1 cellular context compared by ENCODE assay signal in the genomic region with DNA sequence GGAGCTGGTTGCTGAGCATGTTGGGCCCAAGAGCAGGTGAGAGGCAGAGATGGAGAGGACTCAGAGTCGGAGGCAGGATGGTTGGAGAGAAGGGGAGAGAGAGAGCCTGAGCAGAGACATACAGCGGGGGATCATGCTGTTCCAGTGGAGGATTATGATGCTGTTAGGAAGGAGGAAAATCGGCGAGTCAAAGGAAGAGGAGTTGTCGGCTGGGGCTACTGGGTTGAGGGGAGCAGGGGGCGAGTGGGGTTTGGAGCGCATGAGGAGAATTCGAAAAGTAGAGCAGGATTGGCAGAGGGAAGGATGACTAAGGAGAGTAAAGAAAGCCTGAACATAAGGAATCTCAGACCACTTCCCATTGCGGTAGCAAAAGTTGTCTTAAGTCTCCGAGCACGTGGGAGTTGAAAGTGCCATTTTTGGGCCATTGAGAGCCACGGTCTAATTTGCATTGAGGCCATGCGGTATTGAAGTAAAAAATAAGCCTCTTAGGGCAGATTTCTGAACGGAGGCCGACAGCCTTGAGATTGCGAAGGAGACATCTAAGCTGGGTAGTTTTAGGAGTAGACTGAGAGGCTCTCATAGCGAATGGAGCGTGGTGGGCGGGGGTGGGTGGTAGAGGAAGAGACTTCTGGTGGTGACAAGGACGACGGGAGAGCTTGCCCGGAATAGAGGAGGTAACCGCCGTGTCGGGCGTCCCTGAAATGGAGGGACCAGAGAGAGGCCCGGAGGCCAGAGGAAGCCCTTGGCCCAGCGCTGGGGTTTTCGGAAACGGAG.
TF ChIP-seq lines count a peak whose summit lies in the region.

No MANE protein-coding gene starts in this region.

TF ChIP-seq in K562, 482 proteins besides CTCF, POLR2A, EP300 and RAD21 (continued from another document and continues in another):
- TF ChIP-seq, protein P1, sequence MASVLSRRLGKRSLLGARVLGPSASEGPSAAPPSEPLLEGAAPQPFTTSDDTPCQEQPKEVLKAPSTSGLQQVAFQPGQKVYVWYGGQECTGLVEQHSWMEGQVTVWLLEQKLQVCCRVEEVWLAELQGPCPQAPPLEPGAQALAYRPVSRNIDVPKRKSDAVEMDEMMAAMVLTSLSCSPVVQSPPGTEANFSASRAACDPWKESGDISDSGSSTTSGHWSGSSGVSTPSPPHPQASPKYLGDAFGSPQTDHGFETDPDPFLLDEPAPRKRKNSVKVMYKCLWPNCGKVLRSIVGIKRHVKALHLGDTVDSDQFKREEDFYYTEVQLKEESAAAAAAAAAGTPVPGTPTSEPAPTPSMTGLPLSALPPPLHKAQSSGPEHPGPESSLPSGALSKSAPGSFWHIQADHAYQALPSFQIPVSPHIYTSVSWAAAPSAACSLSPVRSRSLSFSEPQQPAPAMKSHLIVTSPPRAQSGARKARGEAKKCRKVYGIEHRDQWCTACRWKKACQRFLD (CRISPR knock-in tag; IDR thresholded peaks at IDR 0.05) = peak; percentile 76; the same call in 1 of the 2 replicates
- TF ChIP-seq NBN (IDR thresholded peaks at IDR 0.05; ENCODE audit: low read depth) (no peak), ATF1 (CRISPR knock-in tag; IDR thresholded peaks at IDR 0.05) (no peak), ATF1 (tag; IDR thresholded peaks at IDR 0.05) (peak; percentile 9; the same call in 1 of the 2 replicates), TAF15 (IDR thresholded peaks at IDR 0.05; ENCODE audit: low read depth, low read length) (no peak), ZNF589 (CRISPR knock-in tag; IDR thresholded peaks at IDR 0.05; ENCODE audit: low read depth) (peak; percentile 94), TFAM (CRISPR knock-in tag; conservative IDR thresholded peaks at IDR 0.05) (no peak), ZNF764 (CRISPR knock-in tag; IDR thresholded peaks at IDR 0.05; ENCODE audit: low read depth) (no peak), SPI1 (IDR thresholded peaks at IDR 0.05; ENCODE audit: borderline replicate concordance, low read depth, low read length) (peak; percentile 57; the same call in 1 of the 2 replicates), CREBBP (IDR thresholded peaks at IDR 0.05; ENCODE audit: low read depth, low read length) (no peak), SIN3A (IDR thresholded peaks at IDR 0.05; ENCODE audit: borderline replicate concordance in 2 of 2, control insufficient read depth in 1 of 2, low read depth in 2 of 2, low read length in 2 of 2) (no peak), ZNF584 (CRISPR knock-in tag; IDR thresholded peaks at IDR 0.05; ENCODE audit: low read depth) (no peak), RB1 (IDR thresholded peaks at IDR 0.05; ENCODE audit: low read depth) (no peak), KLF16 (IDR thresholded peaks at IDR 0.05) (peak; percentile 61; the same call in 1 of the 2 replicates), HMGN3 (IDR thresholded peaks at IDR 0.05; ENCODE audit: borderline replicate concordance, extremely low read depth, insufficient read length, low read depth, low read length) (no peak), GTF2F1 (IDR thresholded peaks at IDR 0.05; ENCODE audit: low read depth, low read length) (no peak), TEAD1 (CRISPR knock-in tag; IDR thresholded peaks at IDR 0.05) (peak; percentile 52 to 60; a peak in 2 of 4 replicates), MCM5 (IDR thresholded peaks at IDR 0.05; ENCODE audit: low read depth) (no peak), FOXA1 (IDR thresholded peaks at IDR 0.05; ENCODE audit: borderline replicate concordance) (no peak), NEUROD1 (IDR thresholded peaks at IDR 0.05; ENCODE audit: borderline replicate concordance, low read depth, low read length, partially characterized antibody) (no peak), TCF7 (IDR thresholded peaks at IDR 0.05; ENCODE audit: borderline replicate concordance) (no peak; the same call in 1 of the 2 replicates), BRCA1 (IDR thresholded peaks at IDR 0.05) (no peak), BRCA1 (CRISPR knock-in tag; IDR thresholded peaks at IDR 0.05) (no peak), ESRRB (CRISPR knock-in tag; IDR thresholded peaks at IDR 0.05; ENCODE audit: borderline replicate concordance) (no peak), RFX5 (IDR thresholded peaks at IDR 0.05; ENCODE audit: low read depth, low read length) (no peak), NCOA2 (IDR thresholded peaks at IDR 0.05; ENCODE audit: partially characterized antibody in 2 of 2) (no peak), C11orf30 (IDR thresholded peaks at IDR 0.05; ENCODE audit: low read depth) (no peak), POU5F1 (IDR thresholded peaks at IDR 0.05; ENCODE audit: borderline replicate concordance, low read depth, low read length, partially characterized antibody) (no peak), DNMT1 (IDR thresholded peaks at IDR 0.05) (no peak), XRCC5 (IDR thresholded peaks at IDR 0.05; ENCODE audit: low read depth, low read length) (no peak), ZEB2 (IDR thresholded peaks at IDR 0.05) (no peak), RBFOX2 (IDR thresholded peaks at IDR 0.05; ENCODE audit: low read depth, low read length) (peak; percentile 40; the same call in 1 of the 2 replicates), PCBP2 (IDR thresholded peaks at IDR 0.05; ENCODE audit: low read depth, low read length, poor library complexity, severe bottlenecking) (no peak)
- TF ChIP-seq, protein P2, sequence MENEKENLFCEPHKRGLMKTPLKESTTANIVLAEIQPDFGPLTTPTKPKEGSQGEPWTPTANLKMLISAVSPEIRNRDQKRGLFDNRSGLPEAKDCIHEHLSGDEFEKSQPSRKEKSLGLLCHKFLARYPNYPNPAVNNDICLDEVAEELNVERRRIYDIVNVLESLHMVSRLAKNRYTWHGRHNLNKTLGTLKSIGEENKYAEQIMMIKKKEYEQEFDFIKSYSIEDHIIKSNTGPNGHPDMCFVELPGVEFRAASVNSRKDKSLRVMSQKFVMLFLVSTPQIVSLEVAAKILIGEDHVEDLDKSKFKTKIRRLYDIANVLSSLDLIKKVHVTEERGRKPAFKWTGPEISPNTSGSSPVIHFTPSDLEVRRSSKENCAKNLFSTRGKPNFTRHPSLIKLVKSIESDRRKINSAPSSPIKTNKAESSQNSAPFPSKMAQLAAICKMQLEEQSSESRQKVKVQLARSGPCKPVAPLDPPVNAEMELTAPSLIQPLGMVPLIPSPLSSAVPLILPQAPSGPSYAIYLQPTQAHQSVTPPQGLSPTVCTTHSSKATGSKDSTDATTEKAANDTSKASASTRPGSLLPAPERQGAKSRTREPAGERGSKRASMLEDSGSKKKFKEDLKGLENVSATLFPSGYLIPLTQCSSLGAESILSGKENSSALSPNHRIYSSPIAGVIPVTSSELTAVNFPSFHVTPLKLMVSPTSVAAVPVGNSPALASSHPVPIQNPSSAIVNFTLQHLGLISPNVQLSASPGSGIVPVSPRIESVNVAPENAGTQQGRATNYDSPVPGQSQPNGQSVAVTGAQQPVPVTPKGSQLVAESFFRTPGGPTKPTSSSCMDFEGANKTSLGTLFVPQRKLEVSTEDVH (IDR thresholded peaks at IDR 0.05; ENCODE audit: low read depth, partially characterized antibody) = no peak
- TF ChIP-seq, protein P3, sequence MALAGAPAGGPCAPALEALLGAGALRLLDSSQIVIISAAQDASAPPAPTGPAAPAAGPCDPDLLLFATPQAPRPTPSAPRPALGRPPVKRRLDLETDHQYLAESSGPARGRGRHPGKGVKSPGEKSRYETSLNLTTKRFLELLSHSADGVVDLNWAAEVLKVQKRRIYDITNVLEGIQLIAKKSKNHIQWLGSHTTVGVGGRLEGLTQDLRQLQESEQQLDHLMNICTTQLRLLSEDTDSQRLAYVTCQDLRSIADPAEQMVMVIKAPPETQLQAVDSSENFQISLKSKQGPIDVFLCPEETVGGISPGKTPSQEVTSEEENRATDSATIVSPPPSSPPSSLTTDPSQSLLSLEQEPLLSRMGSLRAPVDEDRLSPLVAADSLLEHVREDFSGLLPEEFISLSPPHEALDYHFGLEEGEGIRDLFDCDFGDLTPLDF (CRISPR knock-in tag; IDR thresholded peaks at IDR 0.05) = no peak
- TF ChIP-seq, protein P4, sequence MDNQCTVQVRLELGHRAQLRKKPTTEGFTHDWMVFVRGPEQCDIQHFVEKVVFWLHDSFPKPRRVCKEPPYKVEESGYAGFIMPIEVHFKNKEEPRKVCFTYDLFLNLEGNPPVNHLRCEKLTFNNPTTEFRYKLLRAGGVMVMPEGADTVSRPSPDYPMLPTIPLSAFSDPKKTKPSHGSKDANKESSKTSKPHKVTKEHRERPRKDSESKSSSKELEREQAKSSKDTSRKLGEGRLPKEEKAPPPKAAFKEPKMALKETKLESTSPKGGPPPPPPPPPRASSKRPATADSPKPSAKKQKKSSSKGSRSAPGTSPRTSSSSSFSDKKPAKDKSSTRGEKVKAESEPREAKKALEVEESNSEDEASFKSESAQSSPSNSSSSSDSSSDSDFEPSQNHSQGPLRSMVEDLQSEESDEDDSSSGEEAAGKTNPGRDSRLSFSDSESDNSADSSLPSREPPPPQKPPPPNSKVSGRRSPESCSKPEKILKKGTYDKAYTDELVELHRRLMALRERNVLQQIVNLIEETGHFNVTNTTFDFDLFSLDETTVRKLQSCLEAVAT (IDR thresholded peaks at IDR 0.05) = no peak
- TF ChIP-seq, protein P5, sequence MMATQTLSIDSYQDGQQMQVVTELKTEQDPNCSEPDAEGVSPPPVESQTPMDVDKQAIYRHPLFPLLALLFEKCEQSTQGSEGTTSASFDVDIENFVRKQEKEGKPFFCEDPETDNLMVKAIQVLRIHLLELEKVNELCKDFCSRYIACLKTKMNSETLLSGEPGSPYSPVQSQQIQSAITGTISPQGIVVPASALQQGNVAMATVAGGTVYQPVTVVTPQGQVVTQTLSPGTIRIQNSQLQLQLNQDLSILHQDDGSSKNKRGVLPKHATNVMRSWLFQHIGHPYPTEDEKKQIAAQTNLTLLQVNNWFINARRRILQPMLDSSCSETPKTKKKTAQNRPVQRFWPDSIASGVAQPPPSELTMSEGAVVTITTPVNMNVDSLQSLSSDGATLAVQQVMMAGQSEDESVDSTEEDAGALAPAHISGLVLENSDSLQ (IDR thresholded peaks at IDR 0.05) = 0 out of 2 replicates have a peak, but pooled peaks have one; percentile 13
- TF ChIP-seq, protein P6, sequence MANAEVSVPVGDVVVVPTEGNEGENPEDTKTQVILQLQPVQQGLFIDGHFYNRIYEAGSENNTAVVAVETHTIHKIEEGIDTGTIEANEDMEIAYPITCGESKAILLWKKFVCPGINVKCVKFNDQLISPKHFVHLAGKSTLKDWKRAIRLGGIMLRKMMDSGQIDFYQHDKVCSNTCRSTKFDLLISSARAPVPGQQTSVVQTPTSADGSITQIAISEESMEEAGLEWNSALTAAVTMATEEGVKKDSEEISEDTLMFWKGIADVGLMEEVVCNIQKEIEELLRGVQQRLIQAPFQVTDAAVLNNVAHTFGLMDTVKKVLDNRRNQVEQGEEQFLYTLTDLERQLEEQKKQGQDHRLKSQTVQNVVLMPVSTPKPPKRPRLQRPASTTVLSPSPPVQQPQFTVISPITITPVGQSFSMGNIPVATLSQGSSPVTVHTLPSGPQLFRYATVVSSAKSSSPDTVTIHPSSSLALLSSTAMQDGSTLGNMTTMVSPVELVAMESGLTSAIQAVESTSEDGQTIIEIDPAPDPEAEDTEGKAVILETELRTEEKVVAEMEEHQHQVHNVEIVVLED (CRISPR knock-in tag; IDR thresholded peaks at IDR 0.05) = no peak
- TF ChIP-seq, protein P7, sequence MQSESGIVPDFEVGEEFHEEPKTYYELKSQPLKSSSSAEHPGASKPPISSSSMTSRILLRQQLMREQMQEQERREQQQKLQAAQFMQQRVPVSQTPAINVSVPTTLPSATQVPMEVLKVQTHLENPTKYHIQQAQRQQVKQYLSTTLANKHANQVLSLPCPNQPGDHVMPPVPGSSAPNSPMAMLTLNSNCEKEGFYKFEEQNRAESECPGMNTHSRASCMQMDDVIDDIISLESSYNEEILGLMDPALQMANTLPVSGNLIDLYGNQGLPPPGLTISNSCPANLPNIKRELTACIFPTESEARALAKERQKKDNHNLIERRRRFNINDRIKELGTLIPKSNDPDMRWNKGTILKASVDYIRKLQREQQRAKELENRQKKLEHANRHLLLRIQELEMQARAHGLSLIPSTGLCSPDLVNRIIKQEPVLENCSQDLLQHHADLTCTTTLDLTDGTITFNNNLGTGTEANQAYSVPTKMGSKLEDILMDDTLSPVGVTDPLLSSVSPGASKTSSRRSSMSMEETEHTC (IDR thresholded peaks at IDR 0.05) = no peak
- TF ChIP-seq, protein P8, sequence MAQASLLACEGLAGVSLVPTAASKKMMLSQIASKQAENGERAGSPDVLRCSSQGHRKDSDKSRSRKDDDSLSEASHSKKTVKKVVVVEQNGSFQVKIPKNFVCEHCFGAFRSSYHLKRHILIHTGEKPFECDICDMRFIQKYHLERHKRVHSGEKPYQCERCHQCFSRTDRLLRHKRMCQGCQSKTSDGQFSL (CRISPR knock-in tag; IDR thresholded peaks at IDR 0.05) = no peak
- TF ChIP-seq, protein P8 (tag; IDR thresholded peaks at IDR 0.05) = peak in 1 of 2 experiments; percentile 15; a peak in 1 of 4 replicates
- TF ChIP-seq, protein P9, sequence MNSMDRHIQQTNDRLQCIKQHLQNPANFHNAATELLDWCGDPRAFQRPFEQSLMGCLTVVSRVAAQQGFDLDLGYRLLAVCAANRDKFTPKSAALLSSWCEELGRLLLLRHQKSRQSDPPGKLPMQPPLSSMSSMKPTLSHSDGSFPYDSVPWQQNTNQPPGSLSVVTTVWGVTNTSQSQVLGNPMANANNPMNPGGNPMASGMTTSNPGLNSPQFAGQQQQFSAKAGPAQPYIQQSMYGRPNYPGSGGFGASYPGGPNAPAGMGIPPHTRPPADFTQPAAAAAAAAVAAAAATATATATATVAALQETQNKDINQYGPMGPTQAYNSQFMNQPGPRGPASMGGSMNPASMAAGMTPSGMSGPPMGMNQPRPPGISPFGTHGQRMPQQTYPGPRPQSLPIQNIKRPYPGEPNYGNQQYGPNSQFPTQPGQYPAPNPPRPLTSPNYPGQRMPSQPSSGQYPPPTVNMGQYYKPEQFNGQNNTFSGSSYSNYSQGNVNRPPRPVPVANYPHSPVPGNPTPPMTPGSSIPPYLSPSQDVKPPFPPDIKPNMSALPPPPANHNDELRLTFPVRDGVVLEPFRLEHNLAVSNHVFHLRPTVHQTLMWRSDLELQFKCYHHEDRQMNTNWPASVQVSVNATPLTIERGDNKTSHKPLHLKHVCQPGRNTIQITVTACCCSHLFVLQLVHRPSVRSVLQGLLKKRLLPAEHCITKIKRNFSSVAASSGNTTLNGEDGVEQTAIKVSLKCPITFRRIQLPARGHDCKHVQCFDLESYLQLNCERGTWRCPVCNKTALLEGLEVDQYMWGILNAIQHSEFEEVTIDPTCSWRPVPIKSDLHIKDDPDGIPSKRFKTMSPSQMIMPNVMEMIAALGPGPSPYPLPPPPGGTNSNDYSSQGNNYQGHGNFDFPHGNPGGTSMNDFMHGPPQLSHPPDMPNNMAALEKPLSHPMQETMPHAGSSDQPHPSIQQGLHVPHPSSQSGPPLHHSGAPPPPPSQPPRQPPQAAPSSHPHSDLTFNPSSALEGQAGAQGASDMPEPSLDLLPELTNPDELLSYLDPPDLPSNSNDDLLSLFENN (IDR thresholded peaks at IDR 0.05; ENCODE audit: low read depth in 2 of 2, low read length in 2 of 2) = no peak
